In genomic region chr2:163592954-163593622, GRCh38 we compare ENCODE assay signal across 22 cellular contexts.
DNase-seq lines count a peak whose midpoint lies in the region; ATAC-seq and TF ChIP-seq lines count a peak whose summit lies in the region.
"Had no signal": no experiment of that assay in that cellular context is flagged by ENCODE, and none has a peak within 500 bp of the region (broad histone marks: within the 10 kb centered on the region; RNA-seq: fewer than 3 reads in every experiment).

No MANE protein-coding gene starts in this region.

- H3K4me1 ChIP-seq in cardiac muscle cell (ENCODE audit: low read depth) (peaks cover 25% of the 10 kb centered on the region), neuron (ENCODE audit: insufficient read depth, low read length) (peaks cover 42% of the 10 kb centered on the region)
- H3K4me1 ChIP-seq: BLaER1 treated with 17β-estradiol and CSF1 and Interleukin-3, amounts not matched to agents 10 nM and 100 nM; Caco-2 had no signal

- no peaks in the 10 kb centered on the region for H3K27me3 ChIP-seq in cardiac muscle cell
- H3K27me3 ChIP-seq in neuron (ENCODE audit: insufficient read depth, low read length) = no peaks in the 10 kb centered on the region
- H3K27me3 ChIP-seq: BLaER1 treated with 17β-estradiol and CSF1 and Interleukin-3, amounts not matched to agents 10 nM and 100 nM had no signal

- no peak for ATAC-seq in Right ventricle myocardium superior (ENCODE audit: poor library complexity)
- ATAC-seq in HG02763 (IDR thresholded peaks at IDR 0.05; ENCODE audit: unreplicated experiment) = no peak
- ATAC-seq: K562, Right ventricle myocardium inferior had no signal

- peak overlapping the region; percentile 6 for H2AFZ ChIP-seq in neuron (ENCODE audit: low read depth, low read length)
- H2AFZ ChIP-seq: GM23248 had no signal

- intact Hi-C loops in Right ventricle myocardium superior (cut with DNase I) = no loop called here

- peaks cover 8% of the 10 kb centered on the region for H3K4me1 Mint-ChIP-seq in endothelial cell (ENCODE audit: unreplicated experiment)
- H3K4me1 Mint-ChIP-seq: CD4-positive, alpha-beta memory T cell had no signal

- no peak for DNase-seq in cardiac muscle cell (ENCODE audit: low read depth in 1 of 2, low spot score in 1 of 2)
- DNase-seq in Right ventricle myocardium superior = no peak
- peak; percentile 38 for DNase-seq in NCI-H526 treated with DMSO at 0.1 percent for 48 hours (lab: John Stamatoyannopoulos, UW)
- peak; percentile 55 for DNase-seq in cerebellar cortex (ENCODE audit: low spot score)
- DNase-seq in endothelial cell (ENCODE audit: low spot score) = no peak
- no peak for DNase-seq in NCI-H2227 (lab: John Stamatoyannopoulos, UW; ENCODE audit: unreplicated experiment)
- DNase-seq: 8988T; Caco-2; CD4-positive, alpha-beta memory T cell; DND-41; GM23248; MM.1S; NCI-H1048; NCI-H1436 treated with DMSO at 0.1 percent for 48 hours; NCI-H2029; NCI-H345; NK-92 treated with Interleukin-12 subunit alpha and Interleukin-12 subunit beta, amount 100 ng/mL, for 24 hours had no signal

- TF ChIP-seq CTCF in cardiac muscle cell (IDR thresholded peaks at IDR 0.05; ENCODE audit: low read depth, low read length) = no peak
- TF ChIP-seq CTCF in endothelial cell (IDR thresholded peaks at IDR 0.05; ENCODE audit: unreplicated experiment) = no peak

- no peaks in the 10 kb centered on the region for H3K36me3 Mint-ChIP-seq in endothelial cell (ENCODE audit: low read depth, unreplicated experiment)
- H3K36me3 Mint-ChIP-seq: CD4-positive, alpha-beta memory T cell had no signal

- H3K27ac Mint-ChIP-seq in endothelial cell (ENCODE audit: unreplicated experiment) = no peak overlapping the region
- H3K27ac Mint-ChIP-seq: CD4-positive, alpha-beta memory T cell had no signal

- H3K36me3 ChIP-seq in cardiac muscle cell = no peaks in the 10 kb centered on the region
- H3K36me3 ChIP-seq in neuron (ENCODE audit: insufficient read depth, low read length) = no peaks in the 10 kb centered on the region
- H3K36me3 ChIP-seq: BLaER1 treated with 17β-estradiol and CSF1 and Interleukin-3, amounts not matched to agents 10 nM and 100 nM had no signal

- H3K9me3 ChIP-seq in cardiac muscle cell (ENCODE audit: low read depth) = no peaks in the 10 kb centered on the region
- no peaks in the 10 kb centered on the region for H3K9me3 ChIP-seq in neuron (ENCODE audit: low read length)
- H3K9me3 ChIP-seq: BLaER1 treated with 17β-estradiol and CSF1 and Interleukin-3, amounts not matched to agents 10 nM and 100 nM; Caco-2 had no signal

- H3K4me3 ChIP-seq in cardiac muscle cell (no peak overlapping the region), neuron (ENCODE audit: low read length) (no peak overlapping the region)
- H3K4me3 ChIP-seq: BLaER1 treated with 17β-estradiol and CSF1 and Interleukin-3, amounts not matched to agents 10 nM and 100 nM; GM23248; K562 had no signal

- no peaks in the 10 kb centered on the region for H3K9me3 Mint-ChIP-seq in endothelial cell (ENCODE audit: unreplicated experiment)

- peak overlapping the region; percentile 16 for H3K27ac ChIP-seq in cardiac muscle cell
- H3K27ac ChIP-seq: BLaER1 treated with 17β-estradiol and CSF1 and Interleukin-3, amounts not matched to agents 10 nM and 100 nM; GM23248 had no signal

- peaks cover 1% of the 10 kb centered on the region for H3K27me3 Mint-ChIP-seq in endothelial cell (ENCODE audit: unreplicated experiment)
- H3K27me3 Mint-ChIP-seq: CD4-positive, alpha-beta memory T cell had no signal

- H3K4me3 Mint-ChIP-seq in endothelial cell (ENCODE audit: unreplicated experiment) = no peak overlapping the region
- H3K4me3 Mint-ChIP-seq: CD4-positive, alpha-beta memory T cell had no signal

Comparison
In these comparisons a context has a peak if more than half of its experiments do, and no peak if none do; other contexts are left out.
1. DNase-seq: peak in NCI-H526 treated with DMSO at 0.1 percent for 48 hours (single experiment) and cerebellar cortex (single experiment); none in cardiac muscle cell (0 of 2), Right ventricle myocardium superior (single experiment), endothelial cell (single experiment) and NCI-H2227 (single experiment).